16 cellular contexts compared by ENCODE assay signal in genomic region chr15:51460796-51461195, GRCh38.
"Had no signal": no experiment of that assay in that cellular context is flagged by ENCODE, and none has a peak within 500 bp of the region (broad histone marks: within the 10 kb centered on the region; RNA-seq: fewer than 3 reads in every experiment).

No MANE protein-coding gene starts in this region.

- H3K4me1 ChIP-seq: colonic mucosa, esophagus squamous epithelium, heart left ventricle, stomach had no signal

- H3K27me3 ChIP-seq: colonic mucosa, esophagus squamous epithelium, heart left ventricle, stomach had no signal

- H3K27ac ChIP-seq: colonic mucosa, esophagus squamous epithelium, heart left ventricle, skin epidermis, stomach, thoracic aorta had no signal

- DNase-seq: colonic mucosa; dermis blood vessel endothelial cell; esophagus squamous epithelium; heart left ventricle; hippocampal formation; islet precursor cell; mammary epithelial cell; mucosa of descending colon; natural killer cell; posterior cingulate gyrus; stimulated activated CD4-positive, alpha-beta T cell treated with anti-CD3 and anti-CD28 coated beads, Interleukin-12 subunit alpha, Interleukin-12 subunit beta, amount 100 ng/mL, for 4 hours; stimulated activated naive CD4-positive, alpha-beta T cell; stomach; substantia nigra had no signal

- H3K36me3 ChIP-seq: colonic mucosa had no signal

- H3K4me3 ChIP-seq: colonic mucosa, esophagus squamous epithelium, heart left ventricle, mucosa of descending colon, skin epidermis, stomach, thoracic aorta had no signal

- H3K9me3 ChIP-seq: colonic mucosa, esophagus squamous epithelium, heart left ventricle, mucosa of descending colon, stomach, thoracic aorta had no signal
